20 cellular contexts compared by ENCODE assay signal in the genomic region with DNA sequence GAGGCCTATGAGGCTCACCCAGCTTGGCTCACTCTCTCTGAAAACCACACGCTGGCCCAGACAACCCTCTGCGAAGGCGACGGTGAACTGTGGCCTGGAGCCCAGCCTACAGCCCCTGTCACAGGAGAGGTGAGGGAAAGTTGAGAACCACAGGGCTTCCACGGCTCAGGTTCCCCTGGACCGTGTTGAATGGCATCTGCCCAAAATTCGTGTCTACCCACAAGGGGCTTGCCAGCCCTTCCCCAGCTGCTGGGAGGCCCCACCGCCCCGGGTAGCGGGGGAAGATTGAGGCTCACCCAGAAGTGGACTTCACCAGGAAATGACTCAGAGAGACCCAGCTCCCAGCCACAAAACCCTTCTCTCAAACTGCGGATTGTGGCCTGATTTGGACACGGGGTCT.
DNase-seq lines count a peak whose midpoint lies in the region; ATAC-seq and TF ChIP-seq lines count a peak whose summit lies in the region.
"Had no signal": no experiment of that assay in that cellular context is flagged by ENCODE, and none has a peak within 500 bp of the region (broad histone marks: within the 10 kb centered on the region; RNA-seq: fewer than 3 reads in every experiment).

No MANE protein-coding gene starts in this region.

- intact Hi-C loops in gastrocnemius medialis (cut with DNase I; ENCODE audit: low total_unique reads) (no loop called here), upper lobe of right lung (cut with DNase I) (no loop called here)

- peaks cover 9% of the 10 kb centered on the region; the same call in 1 of the 2 replicates for H4K20me1 ChIP-seq in GM23338 (replicated peaks; ENCODE audit: insufficient read depth)

- no peak overlapping the region for H3K27ac ChIP-seq in GM23338 (ENCODE audit: low read depth)
- no peak overlapping the region for H3K27ac ChIP-seq in gastrocnemius medialis
- no peak overlapping the region for H3K27ac ChIP-seq in upper lobe of right lung
- H3K27ac ChIP-seq: PC-9 had no signal

- H3K4me2 ChIP-seq in GM23338: no peak overlapping the region
- H3K4me2 ChIP-seq: PC-9, SK-N-SH had no signal

- ATAC-seq in GM23338: peak; percentile 20; the same call in 2 of the 3 replicates
- peak; percentile 42 to 72 for ATAC-seq in gastrocnemius medialis
- no peak for ATAC-seq in HG03280 (IDR thresholded peaks at IDR 0.05; ENCODE audit: unreplicated experiment)
- ATAC-seq in GM21528 (IDR thresholded peaks at IDR 0.05; ENCODE audit: low FRiP score, unreplicated experiment): no peak
- ATAC-seq in upper lobe of right lung: no peak

- H3K4me1 Mint-ChIP-seq in GM23338: peaks cover 18% of the 10 kb centered on the region
- peaks cover 72% of the 10 kb centered on the region for H3K4me1 Mint-ChIP-seq in brain
- H3K4me1 Mint-ChIP-seq: B cell had no signal

- no peaks in the 10 kb centered on the region for H3K36me3 ChIP-seq in GM23338 (ENCODE audit: insufficient read depth)
- H3K36me3 ChIP-seq in gastrocnemius medialis: no peaks in the 10 kb centered on the region
- no peaks in the 10 kb centered on the region for H3K36me3 ChIP-seq in upper lobe of right lung

- H3K9me3 Mint-ChIP-seq in GM23338 (no peaks in the 10 kb centered on the region), brain (peaks cover 0 to 6% (median 3%) of the 10 kb centered on the region in 5 experiments)

- no peak for TF ChIP-seq POLR2A in gastrocnemius medialis (IDR thresholded peaks at IDR 0.05)

- H3K27ac Mint-ChIP-seq in GM23338 (peak overlapping the region; percentile 75; the same call in 1 of the 2 replicates), brain (peak overlapping the region in 4 of 5 experiments; percentile 11 to 73 (median 46))
- H3K27ac Mint-ChIP-seq: B cell had no signal

- H3K79me2 ChIP-seq in GM23338 (replicated peaks; ENCODE audit: insufficient read depth): peaks cover 5% of the 10 kb centered on the region; the same call in 1 of the 2 replicates

- no peak overlapping the region for H3K4me3 ChIP-seq in GM23338
- H3K4me3 ChIP-seq in gastrocnemius medialis: no peak overlapping the region
- no peak overlapping the region for H3K4me3 ChIP-seq in upper lobe of right lung
- H3K4me3 ChIP-seq: PC-9 had no signal

- H3F3A ChIP-seq in GM23338 (replicated peaks; ENCODE audit: low read depth): no peaks in the 10 kb centered on the region

- H3K4me1 ChIP-seq in GM23338 (ENCODE audit: insufficient read depth) (no peaks in the 10 kb centered on the region), gastrocnemius medialis (peaks cover 10 to 11% of the 10 kb centered on the region in 2 donors), upper lobe of right lung (no peaks in the 10 kb centered on the region)

- H3K4me3 Mint-ChIP-seq in GM23338 (no peak overlapping the region), brain (no peak overlapping the region)
- H3K4me3 Mint-ChIP-seq: B cell had no signal

- H3K27me3 Mint-ChIP-seq in GM23338 (ENCODE audit: insufficient read depth, low read depth, poor library complexity) (peaks cover 11% of the 10 kb centered on the region), brain (peaks cover 10% of the 10 kb centered on the region)

- in situ Hi-C loops in gastrocnemius medialis (cut with MboI; ENCODE audit: low sequenced_read_pairs in 4 of 4): no loop called here

- H3K9me3 ChIP-seq in gastrocnemius medialis (no peaks in the 10 kb centered on the region), upper lobe of right lung (no peaks in the 10 kb centered on the region)
- H3K9me3 ChIP-seq: SK-N-SH had no signal

- H3K9me2 ChIP-seq in GM23338 (ENCODE audit: insufficient read depth): no peaks in the 10 kb centered on the region
- H3K9me2 ChIP-seq: SK-N-SH had no signal

- no peak overlapping the region for H2AFZ ChIP-seq in GM23338
- H2AFZ ChIP-seq: PC-9 had no signal

- no peak for TF ChIP-seq CTCF in GM23338 (conservative IDR thresholded peaks at IDR 0.05; ENCODE audit: low read depth in 2 of 2)
- no peak for TF ChIP-seq CTCF in brain (conservative IDR thresholded peaks at IDR 0.05)
- TF ChIP-seq CTCF in gastrocnemius medialis (IDR thresholded peaks at IDR 0.05 in 4 of 5, conservative IDR thresholded peaks at IDR 0.05 in 1 of 5): no peak
- TF ChIP-seq CTCF in upper lobe of right lung (IDR thresholded peaks at IDR 0.05): no peak

- H3K27me3 ChIP-seq in GM23338 (ENCODE audit: insufficient read depth) (no peaks in the 10 kb centered on the region), gastrocnemius medialis (no peaks in the 10 kb centered on the region), upper lobe of right lung (no peaks in the 10 kb centered on the region)

- H3K36me3 Mint-ChIP-seq in GM23338 (ENCODE audit: low read depth): 0 out of 3 replicates have a peak, but pooled peaks cover 4% of the 10 kb centered on the region
- H3K36me3 Mint-ChIP-seq in brain: peaks cover 15% of the 10 kb centered on the region

- DNase-seq in GM23338 (ENCODE audit: low spot score) (no peak), MV-4-11 (lab: John Stamatoyannopoulos, UW) (peak; percentile 66), gastrocnemius medialis (no peak), COLO668 (lab: John Stamatoyannopoulos, UW; ENCODE audit: unreplicated experiment) (no peak), upper lobe of right lung (no peak)
- DNase-seq: EL, HCEC 1CT, IMR-90, NCI-H1092, NCI-H1930, NCI-H2171, NCI-H446 treated with DMSO at 0.1 percent for 48 hours, NCI-H748 treated with DMSO at 0.1 percent for 48 hours, PC-9, SK-N-SH, T-helper 1 cell had no signal

TF ChIP-seq in GM23338, 12 proteins besides CTCF, POLR2A, EP300 and RAD21:
- no peak for TF ChIP-seq EZH2 (IDR thresholded peaks at IDR 0.05; ENCODE audit: low read depth, unreplicated experiment)
- no peak for TF ChIP-seq ZNF114 (CRISPR knock-in tag; IDR thresholded peaks at IDR 0.05)
- TF ChIP-seq, protein P1, sequence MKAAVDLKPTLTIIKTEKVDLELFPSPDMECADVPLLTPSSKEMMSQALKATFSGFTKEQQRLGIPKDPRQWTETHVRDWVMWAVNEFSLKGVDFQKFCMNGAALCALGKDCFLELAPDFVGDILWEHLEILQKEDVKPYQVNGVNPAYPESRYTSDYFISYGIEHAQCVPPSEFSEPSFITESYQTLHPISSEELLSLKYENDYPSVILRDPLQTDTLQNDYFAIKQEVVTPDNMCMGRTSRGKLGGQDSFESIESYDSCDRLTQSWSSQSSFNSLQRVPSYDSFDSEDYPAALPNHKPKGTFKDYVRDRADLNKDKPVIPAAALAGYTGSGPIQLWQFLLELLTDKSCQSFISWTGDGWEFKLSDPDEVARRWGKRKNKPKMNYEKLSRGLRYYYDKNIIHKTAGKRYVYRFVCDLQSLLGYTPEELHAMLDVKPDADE (IDR thresholded peaks at IDR 0.05): no peak

Comparison
In these comparisons a context has a peak if more than half of its experiments do, and no peak if none do; other contexts are left out.
1. ATAC-seq: peak in GM23338 (single experiment) and gastrocnemius medialis (2 of 2); none in HG03280 (single experiment), GM21528 (single experiment) and upper lobe of right lung (single experiment).